In genomic region chr2:238075397-238075796, GRCh38 we compare ENCODE assay signal across 25 cellular contexts. TPM values are rescaled to one million over a fixed set of nuclear protein-coding genes. Genes with fewer than 3 reads are reported as not detected.
"Had no signal": no experiment of that assay in that cellular context is flagged by ENCODE, and none has a peak within 500 bp of the region (broad histone marks: within the 10 kb centered on the region; RNA-seq: fewer than 3 reads in every experiment).

No MANE protein-coding gene starts in this region.

- H3K4me3 ChIP-seq: esophagus muscularis mucosa, heart left ventricle, prostate gland, right lobe of liver, testis, tibial nerve, upper lobe of right lung, vagina had no signal

- H3K9me3 ChIP-seq: esophagus muscularis mucosa, prostate gland, right lobe of liver, testis, upper lobe of right lung, vagina had no signal

- H3K79me2 ChIP-seq: parathyroid adenoma had no signal

- H3K27me3 Mint-ChIP-seq: dendritic cell treated with granulocyte-macrophage colony-stimulating factor and Interleukin-4, amounts not matched to agents 40 ng/mL and 50 ng/mL, for 4 days; effector memory CD8-positive, alpha-beta T cell; naive thymus-derived CD4-positive, alpha-beta T cell; stimulated activated naive B cell treated with anti-CD40 and anti-IgM and Interleukin-4, amounts not matched to agents 10 μg/mL and 1 μg/mL and 100 μg/mL, for 72 hours; stimulated activated naive CD8-positive, alpha-beta T cell treated with anti-CD3 and anti-CD28 coated beads, Interleukin-15, amount 100 ng/mL, for 72 hours had no signal

- H3K4me3 Mint-ChIP-seq: dendritic cell treated with granulocyte-macrophage colony-stimulating factor and Interleukin-4, amounts not matched to agents 40 ng/mL and 50 ng/mL, for 4 days; effector memory CD8-positive, alpha-beta T cell; naive thymus-derived CD4-positive, alpha-beta T cell; nephron progenitor cell; stimulated activated naive B cell treated with anti-CD40 and anti-IgM and Interleukin-4, amounts not matched to agents 10 μg/mL and 1 μg/mL and 100 μg/mL, for 72 hours; stimulated activated naive CD8-positive, alpha-beta T cell treated with anti-CD3 and anti-CD28 coated beads, Interleukin-15, amount 100 ng/mL, for 72 hours had no signal

- ATAC-seq: effector memory CD8-positive, alpha-beta T cell; heart left ventricle; naive thymus-derived CD4-positive, alpha-beta T cell; right lobe of liver; stimulated activated naive B cell treated with anti-CD40 and anti-IgM and Interleukin-4, amounts not matched to agents 10 μg/mL and 1 μg/mL and 100 μg/mL, for 72 hours; stimulated activated naive CD8-positive, alpha-beta T cell treated with anti-CD3 and anti-CD28 coated beads, Interleukin-15, amount 100 ng/mL, for 72 hours; upper lobe of right lung had no signal

- H3K27ac Mint-ChIP-seq: dendritic cell treated with granulocyte-macrophage colony-stimulating factor and Interleukin-4, amounts not matched to agents 40 ng/mL and 50 ng/mL, for 4 days; naive thymus-derived CD4-positive, alpha-beta T cell; nephron progenitor cell; stimulated activated naive B cell treated with anti-CD40 and anti-IgM and Interleukin-4, amounts not matched to agents 10 μg/mL and 1 μg/mL and 100 μg/mL, for 72 hours; stimulated activated naive CD8-positive, alpha-beta T cell treated with anti-CD3 and anti-CD28 coated beads, Interleukin-15, amount 100 ng/mL, for 72 hours had no signal

- H3K9ac ChIP-seq: parathyroid adenoma had no signal

- H3K27ac ChIP-seq: epithelial cell of prostate, esophagus muscularis mucosa, heart left ventricle, parathyroid adenoma, prostate gland, right lobe of liver, testis, tibial nerve, upper lobe of right lung, vagina had no signal

- H3K27me3 ChIP-seq: esophagus muscularis mucosa, heart left ventricle, right lobe of liver, testis, tibial nerve, upper lobe of right lung, vagina had no signal

- H3K36me3 ChIP-seq: prostate gland, right lobe of liver, upper lobe of right lung, vagina had no signal

- FAIRE-seq: islet of Langerhans had no signal

- H3K4me1 ChIP-seq: esophagus muscularis mucosa, heart left ventricle, parathyroid adenoma, prostate gland, testis, tibial nerve, upper lobe of right lung, vagina had no signal

- DNase-seq: effector memory CD8-positive, alpha-beta T cell; foreskin fibroblast; heart left ventricle; hypothalamus; kidney glomerular epithelial cell; mesendoderm; naive thymus-derived CD4-positive, alpha-beta T cell; nephron progenitor cell; retina; right lobe of liver; stimulated activated CD4-positive, alpha-beta T cell treated with anti-CD3 and anti-CD28 coated beads, Interleukin-2, amount 100 ng/mL, for 24 hours; stimulated activated CD4-positive, alpha-beta T cell treated with anti-CD3 and anti-CD28 coated beads, Interleukin-4, amount 100 ng/mL, for 4 hours; stimulated activated naive B cell treated with anti-CD40 and anti-IgM and Interleukin-4, amounts not matched to agents 10 μg/mL and 1 μg/mL and 100 μg/mL, for 72 hours; stimulated activated naive CD8-positive, alpha-beta T cell treated with anti-CD3 and anti-CD28 coated beads, Interleukin-15, amount 100 ng/mL, for 72 hours; testis; upper lobe of right lung had no signal

- H3K9me3 Mint-ChIP-seq: effector memory CD8-positive, alpha-beta T cell had no signal

- H2AFZ ChIP-seq: parathyroid adenoma had no signal

RNA-seq across cellular contexts. Expression of gene ESPNL, which starts 24.7 kb away (rescaled TPM):
- total RNA-seq: lung microvascular endothelial cell had no signal
- polyA plus RNA-seq: naive thymus-derived CD4-positive, alpha-beta T cell had no signal
